9 cellular contexts compared by ENCODE assay signal in genomic region chr18:79070486-79070885, GRCh38. TPM values are rescaled to one million over a fixed set of nuclear protein-coding genes. Genes with fewer than 3 reads are reported as not detected.
A peak's percentile ranks its signal among the peaks of the same experiment; 100 is the strongest.
DNase-seq lines count a peak whose midpoint lies in the region; ATAC-seq and TF ChIP-seq lines count a peak whose summit lies in the region.
"Had no signal": no experiment of that assay in that cellular context is flagged by ENCODE, and none has a peak within 500 bp of the region (broad histone marks: within the 10 kb centered on the region; RNA-seq: fewer than 3 reads in every experiment).

No MANE protein-coding gene starts in this region.

- WGBS in right lobe of liver (ENCODE audit: insufficient coverage, low coverage, low lambda C conversion rate, missing lambda C conversion rate): 82% methylated on average over 3 of the region's 3 CpGs
- 87 to 92% methylated on average over 3 of the region's 3 CpGs for WGBS in aorta, 2 donors

- no peak for TF ChIP-seq POLR2A in right lobe of liver (IDR thresholded peaks at IDR 0.05)

- TF ChIP-seq CTCF in left ventricle myocardium inferior (IDR thresholded peaks at IDR 0.05; ENCODE audit: borderline replicate concordance) (no peak), right lobe of liver (IDR thresholded peaks at IDR 0.05) (no peak)

- no peak for ATAC-seq in left cardiac atrium
- no peak for ATAC-seq in right lobe of liver
- no peak for ATAC-seq in aorta (ENCODE audit: low FRiP score)
- no peak for ATAC-seq in HG02981 (IDR thresholded peaks at IDR 0.05; ENCODE audit: unreplicated experiment)
- no peak for ATAC-seq in GM18907 (IDR thresholded peaks at IDR 0.05; ENCODE audit: unreplicated experiment)

- H3K4me1 ChIP-seq in left ventricle myocardium inferior (peaks cover 43% of the 10 kb centered on the region), right lobe of liver (peaks cover 0 to 11% (median 2%) of the 10 kb centered on the region in 4 donors), aorta (ENCODE audit: control insufficient read depth in 1 of 2, insufficient read depth in 2 of 2, low read length in 2 of 2) (no peaks in the 10 kb centered on the region)

- H3K4me3 ChIP-seq in left ventricle myocardium inferior (peak overlapping the region; percentile 90), right lobe of liver (peak overlapping the region; percentile 93 to 100 (median 96)), aorta (ENCODE audit: low read length in 2 of 2) (peak overlapping the region; percentile 95 to 98)

- H3K27ac ChIP-seq in left ventricle myocardium inferior (replicated peaks): no peak overlapping the region
- H3K27ac ChIP-seq in right lobe of liver: no peak overlapping the region
- H3K27ac ChIP-seq in aorta (ENCODE audit: low read depth in 1 of 2, low read length in 2 of 2): no peak overlapping the region

- DNase-seq in left ventricle myocardium inferior: no peak
- no peak for DNase-seq in left cardiac atrium
- no peak for DNase-seq in right lobe of liver
- DNase-seq in aorta: no peak
- no peak for DNase-seq in COLO668 (lab: John Stamatoyannopoulos, UW; ENCODE audit: unreplicated experiment)
- DNase-seq: activated gamma-delta T cell had no signal

- H3K36me3 ChIP-seq in left ventricle myocardium inferior (no peaks in the 10 kb centered on the region), right lobe of liver (no peaks in the 10 kb centered on the region), aorta (ENCODE audit: control insufficient read depth in 1 of 2, insufficient read depth in 2 of 2, low read length in 1 of 2) (no peaks in the 10 kb centered on the region)

- no peaks in the 10 kb centered on the region for H3K27me3 ChIP-seq in left ventricle myocardium inferior (ENCODE audit: low read depth)
- no peaks in the 10 kb centered on the region for H3K27me3 ChIP-seq in right lobe of liver
- H3K27me3 ChIP-seq in aorta (ENCODE audit: control insufficient read depth in 1 of 2, insufficient read depth in 2 of 2, low read length in 1 of 2): no peaks in the 10 kb centered on the region

- peaks cover 27% of the 10 kb centered on the region for H3K36me3 Mint-ChIP-seq in activated naive CD8-positive, alpha-beta T cell

- H3K27ac Mint-ChIP-seq in activated naive CD8-positive, alpha-beta T cell: peak overlapping the region; percentile 93

- peaks cover 3% of the 10 kb centered on the region for H3K27me3 Mint-ChIP-seq in activated naive CD8-positive, alpha-beta T cell

- peaks cover 11% of the 10 kb centered on the region for H3K9me3 ChIP-seq in left ventricle myocardium inferior (replicated peaks)
- H3K9me3 ChIP-seq in right lobe of liver: no peaks in the 10 kb centered on the region
- H3K9me3 ChIP-seq in aorta (ENCODE audit: control insufficient read depth, low read length): no peaks in the 10 kb centered on the region

- H3K9me3 Mint-ChIP-seq in activated naive CD8-positive, alpha-beta T cell (ENCODE audit: low read depth): no peaks in the 10 kb centered on the region

- intact Hi-C loops in left ventricle myocardium inferior (cut with micrococcal nuclease): no loop called here
- intact Hi-C loops in left cardiac atrium (cut with DNase I): no loop called here
- intact Hi-C loops in right lobe of liver (cut with DNase I): no loop called here
- intact Hi-C loops in aorta (cut with DNase I): no loop called here

- peak overlapping the region; percentile 96 for H3K4me3 Mint-ChIP-seq in activated naive CD8-positive, alpha-beta T cell

- peaks cover 50% of the 10 kb centered on the region for H3K4me1 Mint-ChIP-seq in activated naive CD8-positive, alpha-beta T cell (ENCODE audit: low read depth)

RNA-seq across cellular contexts. Expression of gene ATP9B, which starts 1.3 kb away (rescaled TPM):
- total RNA-seq in left ventricle myocardium inferior (12.6 TPM), left cardiac atrium (10 to 100 TPM; 13.5 to 19.4 TPM), right lobe of liver (10 to 100 TPM; 13.6 to 25.7 (median 14.5) TPM), aorta (10 to 100 TPM; 41.0 to 55.3 TPM)
- 10 to 100 TPM in 1 of 2 donors, 1 to 10 TPM in 1; 2.3 to 20.1 TPM for polyA plus RNA-seq in aorta
